ENCODE assay signal across 26 cellular contexts in genomic region chr15:35680951-35681350, GRCh38.
"Had no signal": no experiment of that assay in that cellular context is flagged by ENCODE, and none has a peak within 500 bp of the region (broad histone marks: within the 10 kb centered on the region; RNA-seq: fewer than 3 reads in every experiment).

No MANE protein-coding gene starts in this region.

- FAIRE-seq: pancreas had no signal

- H3K36me3 ChIP-seq: brain microvascular endothelial cell, colonic mucosa, neutrophil, pancreas, stomach, suprapubic skin, tibial nerve had no signal

- H3K9me3 ChIP-seq: colonic mucosa, neutrophil, pancreas, psoas muscle, stomach, suprapubic skin, tibial nerve had no signal

- H3K4me3 Mint-ChIP-seq: activated CD4-positive, alpha-beta memory T cell treated with anti-CD3 and anti-CD28 coated beads, Interleukin-2, amount 10 ng/mL, durations not matched to agents 7 days and 5 days; activated CD4-positive, alpha-beta T cell treated with anti-CD3 and anti-CD28 coated beads, Interleukin-2, amount 10 ng/mL, durations not matched to agents 24 days and 14 days; activated naive CD8-positive, alpha-beta T cell treated with anti-CD3 and anti-CD28 coated beads, Interleukin-2, amount 50 U/mL, for 24 hours; natural killer cell treated with Interleukin-12 subunit alpha and Interleukin-12 subunit beta and Interleukin-15 and Interleukin-18, amount 100 ng/mL, for 72 hours; stimulated activated effector memory CD8-positive, alpha-beta T cell treated with anti-CD3 and anti-CD28 coated beads, Interleukin-12 subunit alpha, Interleukin-12 subunit beta, amount 100 ng/mL, for 72 hours; T-helper 2 cell treated with Interferon-gamma antibody and Interleukin-4, amounts not matched to agents 5 μg/mL and 100 μg/mL, for 36 hours had no signal

- ATAC-seq: activated CD4-positive, CD25-positive, alpha-beta regulatory T cell treated with anti-CD3 and anti-CD28 coated beads, Interleukin-2, amount 50 U/mL, for 24 hours; activated naive CD8-positive, alpha-beta T cell treated with anti-CD3 and anti-CD28 coated beads, Interleukin-2, amount 50 U/mL, for 24 hours; foreskin keratinocyte; left ventricle myocardium superior; natural killer cell treated with Interleukin-12 subunit alpha and Interleukin-12 subunit beta and Interleukin-15 and Interleukin-18, amount 100 ng/mL, for 72 hours; pancreas; psoas muscle; right cardiac atrium; stimulated activated effector memory CD8-positive, alpha-beta T cell treated with anti-CD3 and anti-CD28 coated beads, Interleukin-12 subunit alpha, Interleukin-12 subunit beta, amount 100 ng/mL, for 72 hours had no signal

- H3K27ac Mint-ChIP-seq: activated CD4-positive, alpha-beta memory T cell treated with anti-CD3 and anti-CD28 coated beads, Interleukin-2, amount 10 ng/mL, durations not matched to agents 7 days and 5 days; activated CD4-positive, alpha-beta T cell treated with anti-CD3 and anti-CD28 coated beads, Interleukin-2, amount 10 ng/mL, durations not matched to agents 24 days and 14 days; activated naive CD8-positive, alpha-beta T cell treated with anti-CD3 and anti-CD28 coated beads, Interleukin-2, amount 50 U/mL, for 24 hours; natural killer cell treated with Interleukin-12 subunit alpha and Interleukin-12 subunit beta and Interleukin-15 and Interleukin-18, amount 100 ng/mL, for 72 hours; stimulated activated effector memory CD8-positive, alpha-beta T cell treated with anti-CD3 and anti-CD28 coated beads, Interleukin-12 subunit alpha, Interleukin-12 subunit beta, amount 100 ng/mL, for 72 hours; T-helper 2 cell treated with Interferon-gamma antibody and Interleukin-4, amounts not matched to agents 5 μg/mL and 100 μg/mL, for 36 hours had no signal

- H3K9me3 Mint-ChIP-seq: activated CD4-positive, alpha-beta memory T cell treated with anti-CD3 and anti-CD28 coated beads, Interleukin-2, amount 10 ng/mL, durations not matched to agents 7 days and 5 days; activated CD4-positive, alpha-beta T cell treated with anti-CD3 and anti-CD28 coated beads, Interleukin-2, amount 10 ng/mL, durations not matched to agents 24 days and 14 days; activated naive CD8-positive, alpha-beta T cell treated with anti-CD3 and anti-CD28 coated beads, Interleukin-2, amount 50 U/mL, for 24 hours; natural killer cell treated with Interleukin-12 subunit alpha and Interleukin-12 subunit beta and Interleukin-15 and Interleukin-18, amount 100 ng/mL, for 72 hours; stimulated activated effector memory CD8-positive, alpha-beta T cell treated with anti-CD3 and anti-CD28 coated beads, Interleukin-12 subunit alpha, Interleukin-12 subunit beta, amount 100 ng/mL, for 72 hours; T-helper 2 cell treated with Interferon-gamma antibody and Interleukin-4, amounts not matched to agents 5 μg/mL and 100 μg/mL, for 36 hours had no signal

- H3K4me1 Mint-ChIP-seq: activated CD4-positive, alpha-beta memory T cell treated with anti-CD3 and anti-CD28 coated beads, Interleukin-2, amount 10 ng/mL, durations not matched to agents 7 days and 5 days; activated CD4-positive, alpha-beta T cell treated with anti-CD3 and anti-CD28 coated beads, Interleukin-2, amount 10 ng/mL, durations not matched to agents 24 days and 14 days; activated naive CD8-positive, alpha-beta T cell treated with anti-CD3 and anti-CD28 coated beads, Interleukin-2, amount 50 U/mL, for 24 hours; stimulated activated effector memory CD8-positive, alpha-beta T cell treated with anti-CD3 and anti-CD28 coated beads, Interleukin-12 subunit alpha, Interleukin-12 subunit beta, amount 100 ng/mL, for 72 hours had no signal

- H3K4me1 ChIP-seq: colonic mucosa, suprapubic skin, tibial nerve had no signal

- H3K27ac ChIP-seq: brain microvascular endothelial cell, colonic mucosa, epithelial cell of prostate, foreskin keratinocyte, neutrophil, pancreas, psoas muscle, stomach, suprapubic skin, tibial nerve, VCaP had no signal

- H3K36me3 Mint-ChIP-seq: natural killer cell treated with Interleukin-12 subunit alpha and Interleukin-12 subunit beta and Interleukin-15 and Interleukin-18, amount 100 ng/mL, for 72 hours; stimulated activated effector memory CD8-positive, alpha-beta T cell treated with anti-CD3 and anti-CD28 coated beads, Interleukin-12 subunit alpha, Interleukin-12 subunit beta, amount 100 ng/mL, for 72 hours had no signal

- DNase-seq: activated CD4-positive, alpha-beta memory T cell treated with anti-CD3 and anti-CD28 coated beads, Interleukin-2, amount 10 ng/mL, durations not matched to agents 7 days and 5 days; activated CD4-positive, alpha-beta T cell treated with anti-CD3 and anti-CD28 coated beads, Interleukin-2, amount 10 ng/mL, durations not matched to agents 24 days and 14 days; activated effector memory CD4-positive, alpha-beta T cell treated with anti-CD3 and anti-CD28 coated beads, Interleukin-2, amount 50 U/mL, for 16 hours; activated naive CD4-positive, alpha-beta T cell treated with anti-CD3 and anti-CD28 coated beads, Interleukin-2, amount 50 U/mL, for 16 hours; activated naive CD8-positive, alpha-beta T cell treated with anti-CD3 and anti-CD28 coated beads, Interleukin-2, amount 50 U/mL, for 24 hours; activated T-cell treated with anti-CD3 and anti-CD28 coated beads for 4 hours; anterior cingulate cortex; brain microvascular endothelial cell; central memory CD4-positive, alpha-beta T cell; colonic mucosa; foreskin keratinocyte; left ventricle myocardium superior; pancreas; psoas muscle; right cardiac atrium; stimulated activated CD4-positive, alpha-beta T cell treated with anti-CD3 and anti-CD28 coated beads, Interleukin-12 subunit alpha, Interleukin-12 subunit beta, amount 100 ng/mL, for 4 hours; stomach had no signal

- H3K4me3 ChIP-seq: colonic mucosa, pancreas, psoas muscle, stomach, suprapubic skin, tibial nerve had no signal

- H3K27me3 ChIP-seq: brain microvascular endothelial cell, colonic mucosa, foreskin keratinocyte, neutrophil, pancreas, stomach, suprapubic skin, tibial nerve had no signal
